Comparison of ENCODE assay signal across 1 cellular context in the genomic region with DNA sequence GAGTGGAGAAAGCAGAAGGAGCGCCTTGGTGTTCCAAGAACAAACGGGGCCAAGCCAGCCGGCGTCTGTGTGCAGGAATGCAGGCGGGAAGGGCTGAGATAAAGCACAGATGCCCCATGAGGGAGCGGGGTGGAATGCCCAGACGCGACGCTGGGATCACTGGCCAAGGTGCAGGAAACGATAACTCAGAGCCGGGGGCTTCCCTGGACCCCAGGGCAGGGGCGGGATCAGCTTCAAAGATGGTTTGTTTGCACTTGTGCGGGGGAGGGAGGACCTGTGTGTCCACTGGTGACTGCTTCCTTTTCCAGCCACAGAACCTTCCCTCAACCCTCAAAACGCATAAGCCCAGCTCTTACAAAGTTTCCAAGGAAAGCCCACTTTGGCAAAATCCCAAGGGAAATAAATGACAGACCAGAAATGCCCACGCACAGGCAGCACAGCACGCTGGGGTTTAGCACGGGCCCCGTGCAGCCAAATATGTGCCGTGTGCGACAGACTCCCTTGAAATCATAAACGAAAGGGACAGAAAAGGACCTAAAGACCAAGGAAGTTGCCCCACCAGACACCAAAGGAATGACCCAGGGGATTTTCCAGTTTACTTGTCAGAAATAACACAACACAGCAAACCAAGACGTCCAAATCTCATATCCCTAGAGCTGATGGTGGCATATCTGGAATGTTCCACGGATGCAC.
TF ChIP-seq lines count a peak whose summit lies in the region.

No MANE protein-coding gene starts in this region.

TF ChIP-seq in HepG2, 621 proteins besides CTCF, POLR2A, EP300 and RAD21 (continued from another document and continues in another):
- TF ChIP-seq KIAA2018 (CRISPR knock-in tag; IDR thresholded peaks at IDR 0.05; ENCODE audit: borderline replicate concordance), result no peak
- no peak; the same call in 1 of the 2 replicates for TF ChIP-seq ZNF792 (CRISPR knock-in tag; IDR thresholded peaks at IDR 0.05)
- TF ChIP-seq, protein P1, sequence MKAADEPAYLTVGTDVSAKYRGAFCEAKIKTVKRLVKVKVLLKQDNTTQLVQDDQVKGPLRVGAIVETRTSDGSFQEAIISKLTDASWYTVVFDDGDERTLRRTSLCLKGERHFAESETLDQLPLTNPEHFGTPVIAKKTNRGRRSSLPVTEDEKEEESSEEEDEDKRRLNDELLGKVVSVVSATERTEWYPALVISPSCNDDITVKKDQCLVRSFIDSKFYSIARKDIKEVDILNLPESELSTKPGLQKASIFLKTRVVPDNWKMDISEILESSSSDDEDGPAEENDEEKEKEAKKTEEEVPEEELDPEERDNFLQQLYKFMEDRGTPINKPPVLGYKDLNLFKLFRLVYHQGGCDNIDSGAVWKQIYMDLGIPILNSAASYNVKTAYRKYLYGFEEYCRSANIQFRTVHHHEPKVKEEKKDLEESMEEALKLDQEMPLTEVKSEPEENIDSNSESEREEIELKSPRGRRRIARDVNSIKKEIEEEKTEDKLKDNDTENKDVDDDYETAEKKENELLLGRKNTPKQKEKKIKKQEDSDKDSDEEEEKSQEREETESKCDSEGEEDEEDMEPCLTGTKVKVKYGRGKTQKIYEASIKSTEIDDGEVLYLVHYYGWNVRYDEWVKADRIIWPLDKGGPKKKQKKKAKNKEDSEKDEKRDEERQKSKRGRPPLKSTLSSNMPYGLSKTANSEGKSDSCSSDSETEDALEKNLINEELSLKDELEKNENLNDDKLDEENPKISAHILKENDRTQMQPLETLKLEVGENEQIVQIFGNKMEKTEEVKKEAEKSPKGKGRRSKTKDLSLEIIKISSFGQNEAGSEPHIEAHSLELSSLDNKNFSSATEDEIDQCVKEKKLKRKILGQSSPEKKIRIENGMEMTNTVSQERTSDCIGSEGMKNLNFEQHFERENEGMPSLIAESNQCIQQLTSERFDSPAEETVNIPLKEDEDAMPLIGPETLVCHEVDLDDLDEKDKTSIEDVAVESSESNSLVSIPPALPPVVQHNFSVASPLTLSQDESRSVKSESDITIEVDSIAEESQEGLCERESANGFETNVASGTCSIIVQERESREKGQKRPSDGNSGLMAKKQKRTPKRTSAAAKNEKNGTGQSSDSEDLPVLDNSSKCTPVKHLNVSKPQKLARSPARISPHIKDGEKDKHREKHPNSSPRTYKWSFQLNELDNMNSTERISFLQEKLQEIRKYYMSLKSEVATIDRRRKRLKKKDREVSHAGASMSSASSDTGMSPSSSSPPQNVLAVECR (CRISPR knock-in tag; IDR thresholded peaks at IDR 0.05; ENCODE audit: borderline replicate concordance), result peak; percentile 57; the same call in 1 of the 2 replicates
- TF ChIP-seq ZBTB7A (CRISPR knock-in tag; IDR thresholded peaks at IDR 0.05), result peak; percentile 99
- no peak for TF ChIP-seq ZNF850 (CRISPR knock-in tag; conservative IDR thresholded peaks at IDR 0.05)
- peak; percentile 72; the same call in 1 of the 2 replicates for TF ChIP-seq ZNF598 (CRISPR knock-in tag; IDR thresholded peaks at IDR 0.05; ENCODE audit: borderline replicate concordance)
- peak; percentile 47; the same call in 1 of the 2 replicates for TF ChIP-seq ZNF367 (CRISPR knock-in tag; IDR thresholded peaks at IDR 0.05; ENCODE audit: borderline replicate concordance)
- no peak for TF ChIP-seq JUN (CRISPR knock-in tag; IDR thresholded peaks at IDR 0.05)
- TF ChIP-seq EZH2 (conservative IDR thresholded peaks at IDR 0.05; ENCODE audit: low read depth, low read length), result no peak
- TF ChIP-seq HOXA9 (CRISPR knock-in tag; IDR thresholded peaks at IDR 0.05; ENCODE audit: borderline replicate concordance), result no peak
- no peak for TF ChIP-seq HBP1 (CRISPR knock-in tag; IDR thresholded peaks at IDR 0.05; ENCODE audit: low read depth)
- TF ChIP-seq STAT5B (CRISPR knock-in tag; IDR thresholded peaks at IDR 0.05), result 0 out of 2 replicates have a peak, but pooled peaks have one; percentile 29
- TF ChIP-seq RBAK (CRISPR knock-in tag; IDR thresholded peaks at IDR 0.05), result peak; percentile 62
- no peak for TF ChIP-seq NFIC (IDR thresholded peaks at IDR 0.05; ENCODE audit: low read length)
- TF ChIP-seq POLR2G (IDR thresholded peaks at IDR 0.05; ENCODE audit: low read depth, low read length), result no peak
- TF ChIP-seq ZBTB34 (CRISPR knock-in tag; IDR thresholded peaks at IDR 0.05), result no peak
- no peak for TF ChIP-seq ZNF780A (CRISPR knock-in tag; IDR thresholded peaks at IDR 0.05)
- peak; percentile 70 for TF ChIP-seq ZMYM3 (CRISPR knock-in tag; IDR thresholded peaks at IDR 0.05)
- TF ChIP-seq E2F1 (CRISPR knock-in tag; IDR thresholded peaks at IDR 0.05), result peak; percentile 80
- peak; percentile 61 for TF ChIP-seq IKZF4 (CRISPR knock-in tag; IDR thresholded peaks at IDR 0.05; ENCODE audit: borderline replicate concordance, low read depth, not compliant biosample characterization)
- TF ChIP-seq BRCA1 (CRISPR knock-in tag; IDR thresholded peaks at IDR 0.05), result peak; percentile 87
- no peak for TF ChIP-seq ZNF44 (CRISPR knock-in tag; IDR thresholded peaks at IDR 0.05)
- TF ChIP-seq GLMP (CRISPR knock-in tag; IDR thresholded peaks at IDR 0.05; ENCODE audit: borderline replicate concordance), result no peak
- no peak for TF ChIP-seq MXD3 (CRISPR knock-in tag; IDR thresholded peaks at IDR 0.05)
- peak; percentile 100 for TF ChIP-seq MTA1 (CRISPR knock-in tag; IDR thresholded peaks at IDR 0.05; ENCODE audit: borderline replicate concordance)
- TF ChIP-seq ELF1 (CRISPR knock-in tag; IDR thresholded peaks at IDR 0.05), result 0 out of 2 replicates have a peak, but pooled peaks have one; percentile 31
- no peak for TF ChIP-seq HDAC6 (IDR thresholded peaks at IDR 0.05; ENCODE audit: low read depth, low read length)
- peak; percentile 56; the same call in 1 of the 2 replicates for TF ChIP-seq ZNF281 (CRISPR knock-in tag; IDR thresholded peaks at IDR 0.05; ENCODE audit: borderline replicate concordance)
- no peak for TF ChIP-seq KLF15 (CRISPR knock-in tag; IDR thresholded peaks at IDR 0.05; ENCODE audit: borderline replicate concordance)
- TF ChIP-seq AHR (CRISPR knock-in tag; IDR thresholded peaks at IDR 0.05), result peak; percentile 40; the same call in 1 of the 2 replicates
- TF ChIP-seq MIXL1 (CRISPR knock-in tag; IDR thresholded peaks at IDR 0.05), result peak; percentile 35; the same call in 1 of the 2 replicates
- TF ChIP-seq U2AF2 (IDR thresholded peaks at IDR 0.05; ENCODE audit: low read depth, low read length), result 0 out of 2 replicates have a peak, but pooled peaks have one; percentile 15
- peak; percentile 79 for TF ChIP-seq TAF15 (IDR thresholded peaks at IDR 0.05; ENCODE audit: low read depth, low read length, poor library complexity, severe bottlenecking)
- no peak for TF ChIP-seq RBFOX2 (IDR thresholded peaks at IDR 0.05; ENCODE audit: low read depth, low read length)
